ENCODE assay signal across 1 cellular context in the genomic region with DNA sequence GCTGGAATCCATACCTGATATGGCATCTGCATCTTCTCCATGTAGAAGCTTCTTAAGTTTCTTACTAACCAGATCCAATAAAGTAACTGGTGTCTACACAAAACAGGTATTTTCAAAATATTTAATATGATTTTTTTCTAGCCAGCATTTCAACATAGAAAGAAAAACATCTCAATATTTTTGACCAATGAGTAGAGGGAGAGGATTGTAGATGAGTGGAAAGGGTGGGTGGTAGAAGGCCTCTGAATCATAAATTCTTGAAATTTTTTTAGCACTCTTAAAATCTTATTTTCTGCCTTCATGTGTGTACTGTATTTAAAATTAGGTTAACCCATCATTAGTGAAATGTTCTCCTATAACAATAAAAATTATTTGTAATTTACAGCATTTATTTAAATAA.
TF ChIP-seq lines count a peak whose summit lies in the region.

No MANE protein-coding gene starts in this region.

TF ChIP-seq in IMR-90, 13 proteins besides CTCF, POLR2A, EP300 and RAD21 (continued from another document):
- TF ChIP-seq USF2 (IDR thresholded peaks at IDR 0.05; ENCODE audit: low read depth, low read length) = no peak
TF ChIP-seq in IMR-90: peak in this region for 1.
